1 cellular context compared by ENCODE assay signal in genomic region chr4:87014284-87014782, GRCh38.
TF ChIP-seq lines count a peak whose summit lies in the region.

No MANE protein-coding gene starts in this region.

TF ChIP-seq in WTC11, 78 proteins besides CTCF, POLR2A, EP300 and RAD21 (continued from another document):
- no peak for TF ChIP-seq E2F1 (CRISPR knock-in tag; IDR thresholded peaks at IDR 0.05)
- TF ChIP-seq ZNF671 (CRISPR knock-in tag; IDR thresholded peaks at IDR 0.05), result no peak
- no peak for TF ChIP-seq GABPB1 (CRISPR knock-in tag; IDR thresholded peaks at IDR 0.05)
- TF ChIP-seq ERG (CRISPR knock-in tag; IDR thresholded peaks at IDR 0.05), result no peak
- TF ChIP-seq PRRX2 (CRISPR knock-in tag; IDR thresholded peaks at IDR 0.05), result no peak
- no peak for TF ChIP-seq GRHL2 (CRISPR knock-in tag; IDR thresholded peaks at IDR 0.05; ENCODE audit: insufficient replicate concordance, severe bottlenecking)
- no peak for TF ChIP-seq SOX15 (CRISPR knock-in tag; IDR thresholded peaks at IDR 0.05)
- no peak for TF ChIP-seq ZNF121 (CRISPR knock-in tag; IDR thresholded peaks at IDR 0.05)
- no peak for TF ChIP-seq NR3C1 (CRISPR knock-in tag; conservative IDR thresholded peaks at IDR 0.05; ENCODE audit: low read depth)
- no peak for TF ChIP-seq E2F4 (CRISPR knock-in tag; IDR thresholded peaks at IDR 0.05; ENCODE audit: borderline replicate concordance, low read depth)
- TF ChIP-seq ZNF512 (CRISPR knock-in tag; IDR thresholded peaks at IDR 0.05; ENCODE audit: borderline replicate concordance), result no peak
